Comparison of ENCODE assay signal across 1 cellular context in the genomic region with DNA sequence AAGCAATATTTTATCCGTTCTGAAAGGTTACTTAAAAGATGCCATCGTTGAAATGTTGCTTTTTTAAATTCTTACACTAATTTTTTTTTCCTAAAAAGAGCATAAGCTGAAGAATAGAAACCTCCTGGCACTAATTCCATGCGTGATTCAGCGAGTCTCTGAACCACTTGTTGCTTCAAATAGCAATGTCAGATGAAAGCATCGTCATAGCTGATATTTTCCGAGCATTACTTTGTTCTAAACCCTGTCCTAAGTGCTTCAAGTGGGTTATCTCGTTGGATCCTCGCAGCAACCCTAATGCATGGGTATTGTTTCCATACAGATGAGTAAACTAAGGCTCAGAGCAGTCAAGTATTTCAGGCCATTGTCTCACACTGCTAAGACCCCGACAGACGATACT.
TF ChIP-seq lines count a peak whose summit lies in the region.

No MANE protein-coding gene starts in this region.

TF ChIP-seq in K562, 482 proteins besides CTCF, POLR2A, EP300 and RAD21 (continued from another document):
- TF ChIP-seq, protein P1, sequence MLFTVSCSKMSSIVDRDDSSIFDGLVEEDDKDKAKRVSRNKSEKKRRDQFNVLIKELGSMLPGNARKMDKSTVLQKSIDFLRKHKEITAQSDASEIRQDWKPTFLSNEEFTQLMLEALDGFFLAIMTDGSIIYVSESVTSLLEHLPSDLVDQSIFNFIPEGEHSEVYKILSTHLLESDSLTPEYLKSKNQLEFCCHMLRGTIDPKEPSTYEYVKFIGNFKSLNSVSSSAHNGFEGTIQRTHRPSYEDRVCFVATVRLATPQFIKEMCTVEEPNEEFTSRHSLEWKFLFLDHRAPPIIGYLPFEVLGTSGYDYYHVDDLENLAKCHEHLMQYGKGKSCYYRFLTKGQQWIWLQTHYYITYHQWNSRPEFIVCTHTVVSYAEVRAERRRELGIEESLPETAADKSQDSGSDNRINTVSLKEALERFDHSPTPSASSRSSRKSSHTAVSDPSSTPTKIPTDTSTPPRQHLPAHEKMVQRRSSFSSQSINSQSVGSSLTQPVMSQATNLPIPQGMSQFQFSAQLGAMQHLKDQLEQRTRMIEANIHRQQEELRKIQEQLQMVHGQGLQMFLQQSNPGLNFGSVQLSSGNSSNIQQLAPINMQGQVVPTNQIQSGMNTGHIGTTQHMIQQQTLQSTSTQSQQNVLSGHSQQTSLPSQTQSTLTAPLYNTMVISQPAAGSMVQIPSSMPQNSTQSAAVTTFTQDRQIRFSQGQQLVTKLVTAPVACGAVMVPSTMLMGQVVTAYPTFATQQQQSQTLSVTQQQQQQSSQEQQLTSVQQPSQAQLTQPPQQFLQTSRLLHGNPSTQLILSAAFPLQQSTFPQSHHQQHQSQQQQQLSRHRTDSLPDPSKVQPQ (CRISPR knock-in tag; IDR thresholded peaks at IDR 0.05; ENCODE audit: borderline replicate concordance): no peak
- TF ChIP-seq CHD7 (IDR thresholded peaks at IDR 0.05; ENCODE audit: low read depth, low read length) (no peak), PHF21A (IDR thresholded peaks at IDR 0.05; ENCODE audit: borderline replicate concordance, low read depth) (no peak), KAT7 (CRISPR knock-in tag; IDR thresholded peaks at IDR 0.05; ENCODE audit: borderline replicate concordance) (no peak), ETV6 (IDR thresholded peaks at IDR 0.05; ENCODE audit: borderline replicate concordance in 1 of 2, low read depth in 2 of 2, low read length in 1 of 2) (no peak), ETV6 (CRISPR knock-in tag; IDR thresholded peaks at IDR 0.05; ENCODE audit: borderline replicate concordance) (no peak), ZNF277 (CRISPR knock-in tag; IDR thresholded peaks at IDR 0.05; ENCODE audit: borderline replicate concordance) (no peak), RBM22 (IDR thresholded peaks at IDR 0.05; ENCODE audit: low read depth, low read length, poor library complexity, severe bottlenecking) (no peak), RFX7 (CRISPR knock-in tag; IDR thresholded peaks at IDR 0.05) (no peak), SRSF1 (IDR thresholded peaks at IDR 0.05; ENCODE audit: low read depth, low read length) (no peak), PCBP1 (IDR thresholded peaks at IDR 0.05; ENCODE audit: low read depth, low read length, poor library complexity, severe bottlenecking) (no peak), TCFL5 (CRISPR knock-in tag; conservative IDR thresholded peaks at IDR 0.05) (no peak), ZNF324 (CRISPR knock-in tag; IDR thresholded peaks at IDR 0.05) (no peak), VEZF1 (CRISPR knock-in tag; IDR thresholded peaks at IDR 0.05) (no peak)
- TF ChIP-seq, protein P2, sequence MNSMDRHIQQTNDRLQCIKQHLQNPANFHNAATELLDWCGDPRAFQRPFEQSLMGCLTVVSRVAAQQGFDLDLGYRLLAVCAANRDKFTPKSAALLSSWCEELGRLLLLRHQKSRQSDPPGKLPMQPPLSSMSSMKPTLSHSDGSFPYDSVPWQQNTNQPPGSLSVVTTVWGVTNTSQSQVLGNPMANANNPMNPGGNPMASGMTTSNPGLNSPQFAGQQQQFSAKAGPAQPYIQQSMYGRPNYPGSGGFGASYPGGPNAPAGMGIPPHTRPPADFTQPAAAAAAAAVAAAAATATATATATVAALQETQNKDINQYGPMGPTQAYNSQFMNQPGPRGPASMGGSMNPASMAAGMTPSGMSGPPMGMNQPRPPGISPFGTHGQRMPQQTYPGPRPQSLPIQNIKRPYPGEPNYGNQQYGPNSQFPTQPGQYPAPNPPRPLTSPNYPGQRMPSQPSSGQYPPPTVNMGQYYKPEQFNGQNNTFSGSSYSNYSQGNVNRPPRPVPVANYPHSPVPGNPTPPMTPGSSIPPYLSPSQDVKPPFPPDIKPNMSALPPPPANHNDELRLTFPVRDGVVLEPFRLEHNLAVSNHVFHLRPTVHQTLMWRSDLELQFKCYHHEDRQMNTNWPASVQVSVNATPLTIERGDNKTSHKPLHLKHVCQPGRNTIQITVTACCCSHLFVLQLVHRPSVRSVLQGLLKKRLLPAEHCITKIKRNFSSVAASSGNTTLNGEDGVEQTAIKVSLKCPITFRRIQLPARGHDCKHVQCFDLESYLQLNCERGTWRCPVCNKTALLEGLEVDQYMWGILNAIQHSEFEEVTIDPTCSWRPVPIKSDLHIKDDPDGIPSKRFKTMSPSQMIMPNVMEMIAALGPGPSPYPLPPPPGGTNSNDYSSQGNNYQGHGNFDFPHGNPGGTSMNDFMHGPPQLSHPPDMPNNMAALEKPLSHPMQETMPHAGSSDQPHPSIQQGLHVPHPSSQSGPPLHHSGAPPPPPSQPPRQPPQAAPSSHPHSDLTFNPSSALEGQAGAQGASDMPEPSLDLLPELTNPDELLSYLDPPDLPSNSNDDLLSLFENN (IDR thresholded peaks at IDR 0.05; ENCODE audit: low read depth in 2 of 2, low read length in 2 of 2): no peak
- TF ChIP-seq, protein P3, sequence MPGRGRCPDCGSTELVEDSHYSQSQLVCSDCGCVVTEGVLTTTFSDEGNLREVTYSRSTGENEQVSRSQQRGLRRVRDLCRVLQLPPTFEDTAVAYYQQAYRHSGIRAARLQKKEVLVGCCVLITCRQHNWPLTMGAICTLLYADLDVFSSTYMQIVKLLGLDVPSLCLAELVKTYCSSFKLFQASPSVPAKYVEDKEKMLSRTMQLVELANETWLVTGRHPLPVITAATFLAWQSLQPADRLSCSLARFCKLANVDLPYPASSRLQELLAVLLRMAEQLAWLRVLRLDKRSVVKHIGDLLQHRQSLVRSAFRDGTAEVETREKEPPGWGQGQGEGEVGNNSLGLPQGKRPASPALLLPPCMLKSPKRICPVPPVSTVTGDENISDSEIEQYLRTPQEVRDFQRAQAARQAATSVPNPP (IDR thresholded peaks at IDR 0.05; ENCODE audit: borderline replicate concordance, insufficient read depth, insufficient read length): no peak
- TF ChIP-seq, protein P4, sequence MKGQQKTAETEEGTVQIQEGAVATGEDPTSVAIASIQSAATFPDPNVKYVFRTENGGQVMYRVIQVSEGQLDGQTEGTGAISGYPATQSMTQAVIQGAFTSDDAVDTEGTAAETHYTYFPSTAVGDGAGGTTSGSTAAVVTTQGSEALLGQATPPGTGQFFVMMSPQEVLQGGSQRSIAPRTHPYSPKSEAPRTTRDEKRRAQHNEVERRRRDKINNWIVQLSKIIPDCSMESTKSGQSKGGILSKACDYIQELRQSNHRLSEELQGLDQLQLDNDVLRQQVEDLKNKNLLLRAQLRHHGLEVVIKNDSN (CRISPR knock-in tag; IDR thresholded peaks at IDR 0.05): no peak
